In genomic region chr5:121109817-121110216, GRCh38 we compare ENCODE assay signal across 36 cellular contexts.
"Had no signal": no experiment of that assay in that cellular context is flagged by ENCODE, and none has a peak within 500 bp of the region (broad histone marks: within the 10 kb centered on the region; RNA-seq: fewer than 3 reads in every experiment).

No MANE protein-coding gene starts in this region.

- H3K9me3 ChIP-seq: adrenal gland, body of pancreas, breast epithelium had no signal

- H3K27ac ChIP-seq: adrenal gland, body of pancreas, brain microvascular endothelial cell, breast epithelium, VCaP had no signal

- H3K4me1 ChIP-seq: adrenal gland, body of pancreas, breast epithelium had no signal

- DNase-seq: activated B cell treated with CpG ODN at 0.5 μM for 24 hours; activated CD4-positive, alpha-beta memory T cell treated with anti-CD3 and anti-CD28 coated beads for 36 hours; activated CD4-positive, alpha-beta T cell treated with anti-CD3 and anti-CD28 coated beads for 4 hours; activated CD4-positive, alpha-beta T cell treated with anti-CD3 and anti-CD28 coated beads, Interleukin-2, amount 10 ng/mL, durations not matched to agents 24 days and 14 days; activated CD4-positive, alpha-beta T cell treated with anti-CD3 and anti-CD28 coated beads, Interleukin-2, amount 50 U/mL, for 1 hour; activated CD4-positive, alpha-beta T cell treated with anti-CD3 and anti-CD28 coated beads, Interleukin-2, amount 50 U/mL, for 4 hours; activated CD4-positive, CD25-positive, alpha-beta regulatory T cell treated with anti-CD3 and anti-CD28 coated beads, Interleukin-2, amount 50 U/mL, for 72 hours; activated CD8-positive, alpha-beta memory T cell treated with anti-CD3 and anti-CD28 coated beads, Interleukin-2, amount 50 U/mL, for 4 hours; activated CD8-positive, alpha-beta T cell treated with anti-CD3 and anti-CD28 coated beads for 36 hours; activated effector memory CD4-positive, alpha-beta T cell treated with anti-CD3 and anti-CD28 coated beads, Interleukin-2, amount 50 U/mL, for 16 hours; activated gamma-delta T cell treated with Interleukin-2 at 50 U/mL for 16 hours; activated naive CD4-positive, alpha-beta T cell; activated naive CD4-positive, alpha-beta T cell treated with anti-CD3 and anti-CD28 coated beads for 36 hours; activated naive CD4-positive, alpha-beta T cell treated with anti-CD3 and anti-CD28 coated beads, Interleukin-2, amount 50 U/mL, for 16 hours; activated naive CD8-positive, alpha-beta T cell treated with anti-CD3 and anti-CD28 coated beads for 36 hours; activated T-cell treated with anti-CD3 and anti-CD28 coated beads for 4 hours; activated T-cell treated with anti-CD3 and anti-CD28 coated beads, Interleukin-2, amount 50 U/mL, for 1 hour; activated T-cell treated with anti-CD3 and anti-CD28 coated beads, Interleukin-2, amount 50 U/mL, for 4 hours; activated T-cell treated with anti-CD3 and anti-CD28 coated beads, Interleukin-2, amount 50 U/mL, for 72 hours; adrenal gland; amniotic stem cell; aorta; body of pancreas; brain microvascular endothelial cell; central memory CD4-positive, alpha-beta T cell; T-helper 2 cell; T-helper 9 cell had no signal

- H3K4me3 Mint-ChIP-seq: activated B cell treated with CpG ODN at 0.5 μM for 24 hours; activated CD4-positive, alpha-beta memory T cell treated with anti-CD3 and anti-CD28 coated beads for 36 hours; activated CD4-positive, alpha-beta T cell treated with anti-CD3 and anti-CD28 coated beads, Interleukin-2, amount 10 ng/mL, durations not matched to agents 24 days and 14 days; activated CD8-positive, alpha-beta T cell treated with anti-CD3 and anti-CD28 coated beads for 36 hours; activated naive CD4-positive, alpha-beta T cell treated with anti-CD3 and anti-CD28 coated beads for 36 hours; activated naive CD8-positive, alpha-beta T cell treated with anti-CD3 and anti-CD28 coated beads for 36 hours; activated T-cell treated with anti-CD3 and anti-CD28 coated beads, Interleukin-2, amount 50 U/mL, for 4 hours; activated T-cell treated with anti-CD3 and anti-CD28 coated beads, Interleukin-2, amount 50 U/mL, for 72 hours; activated T-helper 1 cell treated with anti-CD3 and anti-CD28 coated beads, Interleukin-12 subunit alpha, Interleukin-12 subunit beta, Interleukin-2, Interleukin-4 antibody, amounts not matched to agents 30 ng/mL and 10 ng/mL and 1 ng/mL, durations not matched to agents 14 hours and 24 hours and 36 hours; activated T-helper 17 cell treated with anti-CD3 and anti-CD28 coated beads, Interleukin-2, amount 50 U/mL, for 72 hours; T-helper 1 cell treated with Interleukin-12 subunit alpha and Interleukin-12 subunit beta and Interleukin-4 antibody, amounts not matched to agents 30 μg/mL and 1 μg/mL, for 36 hours; T-helper 2 cell treated with Interferon-gamma antibody and Interleukin-4, amounts not matched to agents 5 μg/mL and 100 μg/mL, for 36 hours had no signal

- H3K27me3 Mint-ChIP-seq: activated B cell treated with CpG ODN at 0.5 μM for 24 hours; activated CD4-positive, alpha-beta memory T cell treated with anti-CD3 and anti-CD28 coated beads for 36 hours; activated CD4-positive, alpha-beta T cell treated with anti-CD3 and anti-CD28 coated beads, Interleukin-2, amount 10 ng/mL, durations not matched to agents 24 days and 14 days; activated CD8-positive, alpha-beta T cell treated with anti-CD3 and anti-CD28 coated beads for 36 hours; activated naive CD8-positive, alpha-beta T cell treated with anti-CD3 and anti-CD28 coated beads for 36 hours; activated T-helper 17 cell treated with anti-CD3 and anti-CD28 coated beads, Interleukin-2, amount 50 U/mL, for 72 hours had no signal

- H3K27me3 ChIP-seq: adrenal gland, body of pancreas, brain microvascular endothelial cell, breast epithelium had no signal

- FAIRE-seq: astrocyte, TTC549 had no signal

- H3K9me3 Mint-ChIP-seq: activated B cell treated with CpG ODN at 0.5 μM for 24 hours; activated CD4-positive, alpha-beta T cell treated with anti-CD3 and anti-CD28 coated beads, Interleukin-2, amount 10 ng/mL, durations not matched to agents 24 days and 14 days; activated T-helper 1 cell treated with anti-CD3 and anti-CD28 coated beads, Interleukin-12 subunit alpha, Interleukin-12 subunit beta, Interleukin-2, Interleukin-4 antibody, amounts not matched to agents 30 ng/mL and 10 ng/mL and 1 ng/mL, durations not matched to agents 14 hours and 24 hours and 36 hours had no signal

- H3K36me3 ChIP-seq: adrenal gland, brain microvascular endothelial cell, breast epithelium had no signal

- H3K4me1 Mint-ChIP-seq: activated B cell treated with CpG ODN at 0.5 μM for 24 hours; activated CD4-positive, alpha-beta T cell treated with anti-CD3 and anti-CD28 coated beads, Interleukin-2, amount 10 ng/mL, durations not matched to agents 24 days and 14 days; activated naive CD8-positive, alpha-beta T cell treated with anti-CD3 and anti-CD28 coated beads for 36 hours; activated T-helper 17 cell treated with anti-CD3 and anti-CD28 coated beads, Interleukin-2, amount 50 U/mL, for 72 hours had no signal

- ATAC-seq: activated CD8-positive, alpha-beta T cell treated with anti-CD3 and anti-CD28 coated beads for 36 hours; activated naive CD4-positive, alpha-beta T cell treated with anti-CD3 and anti-CD28 coated beads, Interleukin-2, amount 50 U/mL, for 72 hours; activated T-cell treated with anti-CD3 and anti-CD28 coated beads, Interleukin-2, amount 50 U/mL, for 4 hours; activated T-cell treated with anti-CD3 and anti-CD28 coated beads, Interleukin-2, amount 50 U/mL, for 72 hours; activated T-helper 17 cell treated with anti-CD3 and anti-CD28 coated beads, Interleukin-2, amount 50 U/mL, for 72 hours; body of pancreas had no signal

- H3K4me3 ChIP-seq: adrenal gland, body of pancreas, breast epithelium had no signal

- H3K27ac Mint-ChIP-seq: activated B cell treated with CpG ODN at 0.5 μM for 24 hours; activated CD4-positive, alpha-beta memory T cell treated with anti-CD3 and anti-CD28 coated beads for 36 hours; activated CD4-positive, alpha-beta T cell treated with anti-CD3 and anti-CD28 coated beads, Interleukin-2, amount 10 ng/mL, durations not matched to agents 24 days and 14 days; activated CD8-positive, alpha-beta T cell treated with anti-CD3 and anti-CD28 coated beads for 36 hours; activated naive CD4-positive, alpha-beta T cell treated with anti-CD3 and anti-CD28 coated beads for 36 hours; activated naive CD4-positive, alpha-beta T cell treated with anti-CD3 and anti-CD28 coated beads, Interleukin-2, amount 50 U/mL, for 72 hours; activated naive CD8-positive, alpha-beta T cell treated with anti-CD3 and anti-CD28 coated beads for 36 hours; activated T-cell treated with anti-CD3 and anti-CD28 coated beads, Interleukin-2, amount 50 U/mL, for 72 hours; activated T-helper 1 cell treated with anti-CD3 and anti-CD28 coated beads, Interleukin-12 subunit alpha, Interleukin-12 subunit beta, Interleukin-2, Interleukin-4 antibody, amounts not matched to agents 30 ng/mL and 10 ng/mL and 1 ng/mL, durations not matched to agents 14 hours and 24 hours and 36 hours; activated T-helper 17 cell treated with anti-CD3 and anti-CD28 coated beads, Interleukin-2, amount 50 U/mL, for 72 hours; T-helper 1 cell treated with Interleukin-12 subunit alpha and Interleukin-12 subunit beta and Interleukin-4 antibody, amounts not matched to agents 30 μg/mL and 1 μg/mL, for 36 hours; T-helper 2 cell treated with Interferon-gamma antibody and Interleukin-4, amounts not matched to agents 5 μg/mL and 100 μg/mL, for 36 hours had no signal

- H3K36me3 Mint-ChIP-seq: activated CD4-positive, alpha-beta memory T cell treated with anti-CD3 and anti-CD28 coated beads for 36 hours; activated naive CD4-positive, alpha-beta T cell treated with anti-CD3 and anti-CD28 coated beads, Interleukin-2, amount 50 U/mL, for 72 hours; activated naive CD8-positive, alpha-beta T cell treated with anti-CD3 and anti-CD28 coated beads for 36 hours had no signal
